ENCODE assay signal across 19 cellular contexts in the genomic region with DNA sequence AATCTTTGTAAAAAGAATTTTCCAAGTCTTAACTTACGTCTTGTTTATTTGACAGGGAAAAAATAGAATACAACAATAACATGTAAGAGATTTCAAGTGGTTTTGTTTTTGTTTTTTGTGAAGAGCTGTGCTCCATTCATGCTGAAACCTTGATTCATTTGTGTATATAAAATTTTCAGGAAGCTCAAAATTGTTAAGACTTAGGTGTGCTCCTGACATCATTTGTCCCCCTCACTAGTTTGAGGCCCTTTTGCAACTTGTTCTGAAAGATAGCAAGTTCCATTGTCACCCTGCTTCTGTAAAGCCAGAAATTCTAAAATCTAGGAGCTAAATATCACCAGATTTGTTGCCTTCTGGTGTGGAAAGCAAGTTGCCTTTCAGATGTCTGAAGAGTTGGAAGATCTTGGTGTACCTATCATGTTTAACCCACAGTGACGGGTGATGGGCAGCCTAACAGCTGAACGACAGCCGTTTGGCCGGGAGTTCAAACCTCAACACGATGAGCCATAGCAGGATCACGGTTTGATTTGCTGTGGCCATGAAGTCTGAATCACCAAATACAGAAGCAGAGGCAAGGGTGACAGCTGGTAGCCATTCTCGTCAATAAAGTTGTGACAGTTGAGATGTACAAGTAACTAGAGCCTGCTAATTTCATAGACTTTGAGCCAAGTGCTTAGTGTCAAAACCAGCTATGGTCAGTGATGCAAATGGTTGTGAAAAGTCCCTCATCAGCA.
A peak's percentile ranks its signal among the peaks of the same experiment; 100 is the strongest.
DNase-seq lines count a peak whose midpoint lies in the region; ATAC-seq and TF ChIP-seq lines count a peak whose summit lies in the region.
"Had no signal": no experiment of that assay in that cellular context is flagged by ENCODE, and none has a peak within 500 bp of the region (broad histone marks: within the 10 kb centered on the region; RNA-seq: fewer than 3 reads in every experiment).

No MANE protein-coding gene starts in this region.

- peak; percentile 27 for DNase-seq in stimulated activated CD4-positive, alpha-beta T cell treated with anti-CD3 and anti-CD28 coated beads, Interleukin-1b, Interleukin-23, amount 100 ng/mL, for 48 hours
- DNase-seq in stimulated activated CD4-positive, alpha-beta T cell treated with anti-CD3 and anti-CD28 coated beads, Interleukin-12 subunit alpha, Interleukin-12 subunit beta, amount 100 ng/mL, for 4 hours: no peak
- peak; percentile 45 for DNase-seq in activated CD4-positive, alpha-beta memory T cell treated with anti-CD3 and anti-CD28 coated beads, Interleukin-2, amount 10 ng/mL, durations not matched to agents 7 days and 5 days
- peak; percentile 7 to 73 for DNase-seq in stimulated activated effector memory CD8-positive, alpha-beta T cell treated with anti-CD3 and anti-CD28 coated beads, Interleukin-12 subunit alpha, Interleukin-12 subunit beta, amount 100 ng/mL, for 72 hours (ENCODE audit: low spot score in 2 of 2)
- no peak for DNase-seq in stimulated activated CD4-positive, alpha-beta T cell treated with anti-CD3 and anti-CD28 coated beads, Interleukin-4, amount 100 ng/mL, for 1 hour
- no peak for DNase-seq in upper lobe of right lung
- DNase-seq: Caco-2, H9, immature natural killer cell, NCI-H1436, right cardiac atrium had no signal

- no peak overlapping the region for H3K4me3 ChIP-seq in upper lobe of right lung
- H3K4me3 ChIP-seq: gastroesophageal sphincter, vagina had no signal

- peak overlapping the region; percentile 65 for H3K27ac Mint-ChIP-seq in activated CD4-positive, alpha-beta memory T cell treated with anti-CD3 and anti-CD28 coated beads, Interleukin-2, amount 10 ng/mL, durations not matched to agents 7 days and 5 days
- no peak overlapping the region for H3K27ac Mint-ChIP-seq in stimulated activated effector memory CD8-positive, alpha-beta T cell treated with anti-CD3 and anti-CD28 coated beads, Interleukin-12 subunit alpha, Interleukin-12 subunit beta, amount 100 ng/mL, for 72 hours
- H3K27ac Mint-ChIP-seq: H9; immature natural killer cell; stimulated activated memory B cell treated with anti-CD40 and anti-IgM and Interleukin-4, amounts not matched to agents 10 μg/mL and 1 μg/mL and 100 μg/mL, for 72 hours had no signal

- no peaks in the 10 kb centered on the region for H3K9me3 ChIP-seq in upper lobe of right lung
- H3K9me3 ChIP-seq: Caco-2, gastroesophageal sphincter, vagina had no signal

- H3K27ac ChIP-seq in upper lobe of right lung: no peak overlapping the region
- H3K27ac ChIP-seq: gastroesophageal sphincter, KMS-11, vagina had no signal

- intact Hi-C loops in upper lobe of right lung (cut with DNase I): no loop called here

- peaks cover 49% of the 10 kb centered on the region for H3K4me1 Mint-ChIP-seq in activated CD4-positive, alpha-beta memory T cell treated with anti-CD3 and anti-CD28 coated beads, Interleukin-2, amount 10 ng/mL, durations not matched to agents 7 days and 5 days
- peaks cover 14% of the 10 kb centered on the region for H3K4me1 Mint-ChIP-seq in stimulated activated effector memory CD8-positive, alpha-beta T cell treated with anti-CD3 and anti-CD28 coated beads, Interleukin-12 subunit alpha, Interleukin-12 subunit beta, amount 100 ng/mL, for 72 hours
- H3K4me1 Mint-ChIP-seq: stimulated activated memory B cell treated with anti-CD40 and anti-IgM and Interleukin-4, amounts not matched to agents 10 μg/mL and 1 μg/mL and 100 μg/mL, for 72 hours had no signal

- H3K27me3 ChIP-seq in upper lobe of right lung: no peaks in the 10 kb centered on the region
- H3K27me3 ChIP-seq: gastroesophageal sphincter, vagina had no signal

- H3K4me3 Mint-ChIP-seq in activated CD4-positive, alpha-beta memory T cell treated with anti-CD3 and anti-CD28 coated beads, Interleukin-2, amount 10 ng/mL, durations not matched to agents 7 days and 5 days: no peak overlapping the region
- H3K4me3 Mint-ChIP-seq in stimulated activated effector memory CD8-positive, alpha-beta T cell treated with anti-CD3 and anti-CD28 coated beads, Interleukin-12 subunit alpha, Interleukin-12 subunit beta, amount 100 ng/mL, for 72 hours: no peak overlapping the region
- H3K4me3 Mint-ChIP-seq: H9; immature natural killer cell; neural crest cell; stimulated activated memory B cell treated with anti-CD40 and anti-IgM and Interleukin-4, amounts not matched to agents 10 μg/mL and 1 μg/mL and 100 μg/mL, for 72 hours had no signal

- no peaks in the 10 kb centered on the region for H3K36me3 Mint-ChIP-seq in activated CD4-positive, alpha-beta memory T cell treated with anti-CD3 and anti-CD28 coated beads, Interleukin-2, amount 10 ng/mL, durations not matched to agents 7 days and 5 days (ENCODE audit: low read depth)
- no peaks in the 10 kb centered on the region for H3K36me3 Mint-ChIP-seq in stimulated activated effector memory CD8-positive, alpha-beta T cell treated with anti-CD3 and anti-CD28 coated beads, Interleukin-12 subunit alpha, Interleukin-12 subunit beta, amount 100 ng/mL, for 72 hours
- H3K36me3 Mint-ChIP-seq: immature natural killer cell; stimulated activated memory B cell treated with anti-CD40 and anti-IgM and Interleukin-4, amounts not matched to agents 10 μg/mL and 1 μg/mL and 100 μg/mL, for 72 hours had no signal

- POLR2A ChIA-PET in activated CD4-positive, alpha-beta memory T cell treated with anti-CD3 and anti-CD28 coated beads, Interleukin-2, amount 10 ng/mL, durations not matched to agents 7 days and 5 days (lab: Charles Lee): no interaction called here

- no peak for TF ChIP-seq CTCF in upper lobe of right lung (IDR thresholded peaks at IDR 0.05)

- ATAC-seq in HG02885 (IDR thresholded peaks at IDR 0.05; ENCODE audit: poor library complexity, unreplicated experiment) (peak; percentile 63), GM21447 (IDR thresholded peaks at IDR 0.05; ENCODE audit: unreplicated experiment) (no peak), upper lobe of right lung (no peak)
- ATAC-seq in stimulated activated effector memory CD8-positive, alpha-beta T cell treated with anti-CD3 and anti-CD28 coated beads, Interleukin-12 subunit alpha, Interleukin-12 subunit beta, amount 100 ng/mL, for 72 hours: peak; percentile 91
- ATAC-seq: gastroesophageal sphincter; right cardiac atrium; SK-N-SH treated with all-trans-retinoic acid at 6 μM for 48 hours; stimulated activated memory B cell treated with anti-CD40 and anti-IgM and Interleukin-4, amounts not matched to agents 10 μg/mL and 1 μg/mL and 100 μg/mL, for 72 hours had no signal

- CTCF ChIA-PET in activated CD4-positive, alpha-beta memory T cell treated with anti-CD3 and anti-CD28 coated beads, Interleukin-2, amount 10 ng/mL, durations not matched to agents 7 days and 5 days (lab: Charles Lee): no interaction called here

- no peaks in the 10 kb centered on the region for H3K9me3 Mint-ChIP-seq in activated CD4-positive, alpha-beta memory T cell treated with anti-CD3 and anti-CD28 coated beads, Interleukin-2, amount 10 ng/mL, durations not matched to agents 7 days and 5 days
- H3K9me3 Mint-ChIP-seq in stimulated activated effector memory CD8-positive, alpha-beta T cell treated with anti-CD3 and anti-CD28 coated beads, Interleukin-12 subunit alpha, Interleukin-12 subunit beta, amount 100 ng/mL, for 72 hours: no peaks in the 10 kb centered on the region
- H3K9me3 Mint-ChIP-seq: H9; stimulated activated memory B cell treated with anti-CD40 and anti-IgM and Interleukin-4, amounts not matched to agents 10 μg/mL and 1 μg/mL and 100 μg/mL, for 72 hours had no signal

- peaks cover 6% of the 10 kb centered on the region for H3K27me3 Mint-ChIP-seq in activated CD4-positive, alpha-beta memory T cell treated with anti-CD3 and anti-CD28 coated beads, Interleukin-2, amount 10 ng/mL, durations not matched to agents 7 days and 5 days

- H3K4me1 ChIP-seq in upper lobe of right lung: peaks cover 10% of the 10 kb centered on the region
- H3K4me1 ChIP-seq: Caco-2, vagina had no signal

- H3K36me3 ChIP-seq in upper lobe of right lung: no peaks in the 10 kb centered on the region
- H3K36me3 ChIP-seq: gastroesophageal sphincter, vagina had no signal

Comparison
In these comparisons a context has a peak if more than half of its experiments do, and no peak if none do; other contexts are left out.
1. DNase-seq: peak in stimulated activated CD4-positive, alpha-beta T cell treated with anti-CD3 and anti-CD28 coated beads, Interleukin-1b, Interleukin-23, amount 100 ng/mL, for 48 hours (single experiment), activated CD4-positive, alpha-beta memory T cell treated with anti-CD3 and anti-CD28 coated beads, Interleukin-2, amount 10 ng/mL, durations not matched to agents 7 days and 5 days (single experiment) and stimulated activated effector memory CD8-positive, alpha-beta T cell treated with anti-CD3 and anti-CD28 coated beads, Interleukin-12 subunit alpha, Interleukin-12 subunit beta, amount 100 ng/mL, for 72 hours (2 of 2); none in stimulated activated CD4-positive, alpha-beta T cell treated with anti-CD3 and anti-CD28 coated beads, Interleukin-12 subunit alpha, Interleukin-12 subunit beta, amount 100 ng/mL, for 4 hours (single experiment), stimulated activated CD4-positive, alpha-beta T cell treated with anti-CD3 and anti-CD28 coated beads, Interleukin-4, amount 100 ng/mL, for 1 hour (single experiment) and upper lobe of right lung (single experiment).
2. ATAC-seq: peak in HG02885 (single experiment) and stimulated activated effector memory CD8-positive, alpha-beta T cell treated with anti-CD3 and anti-CD28 coated beads, Interleukin-12 subunit alpha, Interleukin-12 subunit beta, amount 100 ng/mL, for 72 hours (single experiment); none in GM21447 (single experiment) and upper lobe of right lung (single experiment).